ENCODE assay signal across 13 cellular contexts in the genomic region with DNA sequence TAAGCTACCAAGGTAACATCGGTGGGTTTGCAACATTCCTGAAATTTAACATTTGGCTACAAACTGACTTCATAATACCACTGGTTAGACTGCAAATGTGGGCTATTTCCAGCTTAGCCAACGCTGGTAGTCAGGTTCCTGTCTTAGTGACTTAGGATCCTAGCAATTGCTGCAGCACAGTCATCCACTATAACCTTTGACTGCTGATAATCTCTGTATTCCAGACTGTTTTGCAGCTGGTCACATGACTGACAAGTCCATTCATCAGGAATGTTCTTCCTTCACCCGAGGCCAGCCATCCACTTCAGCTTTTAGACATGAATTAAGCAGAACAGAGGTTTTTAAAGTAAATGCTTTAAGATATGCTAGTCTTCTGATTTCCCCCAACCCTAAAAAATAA.
A peak's percentile ranks its signal among the peaks of the same experiment; 100 is the strongest.
DNase-seq lines count a peak whose midpoint lies in the region; ATAC-seq and TF ChIP-seq lines count a peak whose summit lies in the region.
"Had no signal": no experiment of that assay in that cellular context is flagged by ENCODE, and none has a peak within 500 bp of the region (broad histone marks: within the 10 kb centered on the region; RNA-seq: fewer than 3 reads in every experiment).

No MANE protein-coding gene starts in this region.

- TF ChIP-seq POLR2A in tibial nerve (IDR thresholded peaks at IDR 0.05), result no peak

- H3K4me1 ChIP-seq in tibial nerve, result peaks cover 0 to 15% (median 5%) of the 10 kb centered on the region in 4 donors

- H3K27me3 ChIP-seq in tibial nerve, result no peaks in the 10 kb centered on the region

- H3K27ac ChIP-seq in tibial nerve, result peak overlapping the region in 2 of 4 donors; percentile 62 to 75

- H3K27me3 Mint-ChIP-seq in HFFc6 (ENCODE audit: insufficient read depth), result peaks cover 2% of the 10 kb centered on the region
- H3K27me3 Mint-ChIP-seq in brain, result peaks cover 2% of the 10 kb centered on the region
- no peaks in the 10 kb centered on the region for H3K27me3 Mint-ChIP-seq in osteocyte (ENCODE audit: unreplicated experiment)
- no peaks in the 10 kb centered on the region for H3K27me3 Mint-ChIP-seq in activated naive CD8-positive, alpha-beta T cell treated with anti-CD3 and anti-CD28 coated beads, Interleukin-2, amount 50 U/mL, for 24 hours
- H3K27me3 Mint-ChIP-seq: central memory CD8-positive, alpha-beta T cell had no signal

- TF ChIP-seq CTCF in HFFc6 (IDR thresholded peaks at IDR 0.05) (no peak), brain (conservative IDR thresholded peaks at IDR 0.05) (no peak), osteocyte (IDR thresholded peaks at IDR 0.05) (no peak), tibial nerve (IDR thresholded peaks at IDR 0.05) (no peak)

- H3K36me3 ChIP-seq in tibial nerve, result no peaks in the 10 kb centered on the region

- peaks cover 17% of the 10 kb centered on the region for H3K4me1 Mint-ChIP-seq in HFFc6 (ENCODE audit: low read depth)
- peaks cover 23% of the 10 kb centered on the region for H3K4me1 Mint-ChIP-seq in brain
- peaks cover 36% of the 10 kb centered on the region for H3K4me1 Mint-ChIP-seq in osteocyte (ENCODE audit: unreplicated experiment)
- no peaks in the 10 kb centered on the region for H3K4me1 Mint-ChIP-seq in activated naive CD8-positive, alpha-beta T cell treated with anti-CD3 and anti-CD28 coated beads, Interleukin-2, amount 50 U/mL, for 24 hours
- H3K4me1 Mint-ChIP-seq: central memory CD8-positive, alpha-beta T cell had no signal

- no peaks in the 10 kb centered on the region for H3K36me3 Mint-ChIP-seq in HFFc6 (ENCODE audit: low read depth)
- H3K36me3 Mint-ChIP-seq in brain, result peaks cover 26% of the 10 kb centered on the region
- H3K36me3 Mint-ChIP-seq in osteocyte (ENCODE audit: unreplicated experiment), result peaks cover 9% of the 10 kb centered on the region
- no peaks in the 10 kb centered on the region for H3K36me3 Mint-ChIP-seq in activated naive CD8-positive, alpha-beta T cell treated with anti-CD3 and anti-CD28 coated beads, Interleukin-2, amount 50 U/mL, for 24 hours (ENCODE audit: low read depth)

- peaks cover 0 to 6% (median 0%) of the 10 kb centered on the region in 4 donors for H3K9me3 ChIP-seq in tibial nerve

- DNase-seq in HFFc6 (peak; percentile 15), left cardiac atrium (peak; percentile 22), osteocyte (ENCODE audit: extremely low spot score, unreplicated experiment) (no peak), NCI-H146 (lab: John Stamatoyannopoulos, UW) (no peak), tibial nerve (ENCODE audit: low spot score in 2 of 2) (no peak)
- DNase-seq in activated naive CD8-positive, alpha-beta T cell treated with anti-CD3 and anti-CD28 coated beads, Interleukin-2, amount 50 U/mL, for 24 hours, result no peak
- DNase-seq: activated naive CD4-positive, alpha-beta T cell; head of caudate nucleus; NCI-H1092 had no signal

- ATAC-seq in left cardiac atrium, result peak; percentile 42 to 83
- ATAC-seq in GM18519 (IDR thresholded peaks at IDR 0.05; ENCODE audit: low FRiP score, unreplicated experiment), result no peak
- ATAC-seq in activated naive CD8-positive, alpha-beta T cell treated with anti-CD3 and anti-CD28 coated beads, Interleukin-2, amount 50 U/mL, for 24 hours, result no peak

- H3K27ac Mint-ChIP-seq in HFFc6 (0 out of 2 replicates have a peak overlapping the region, but pooled peaks have one; percentile 33), brain (peak overlapping the region in 3 of 5 experiments; percentile 42 to 91 (median 89)), osteocyte (ENCODE audit: unreplicated experiment) (peak overlapping the region; percentile 82)
- no peak overlapping the region for H3K27ac Mint-ChIP-seq in activated naive CD8-positive, alpha-beta T cell treated with anti-CD3 and anti-CD28 coated beads, Interleukin-2, amount 50 U/mL, for 24 hours

- 61 to 65% methylated on average over 3 of the region's 3 CpGs for WGBS in tibial nerve, 2 donors

- intact Hi-C loops in left cardiac atrium (cut with DNase I), result no loop called here

- no peak overlapping the region for H3K4me3 ChIP-seq in tibial nerve

- H3K9me3 Mint-ChIP-seq in HFFc6 (no peaks in the 10 kb centered on the region), brain (peaks cover 12 to 36% (median 24%) of the 10 kb centered on the region in 5 experiments), osteocyte (ENCODE audit: unreplicated experiment) (peaks cover 18% of the 10 kb centered on the region)
- peaks cover 9% of the 10 kb centered on the region for H3K9me3 Mint-ChIP-seq in activated naive CD8-positive, alpha-beta T cell treated with anti-CD3 and anti-CD28 coated beads, Interleukin-2, amount 50 U/mL, for 24 hours

- 0 out of 2 replicates have a peak overlapping the region, but pooled peaks have one; percentile 13 for H3K4me3 Mint-ChIP-seq in HFFc6
- H3K4me3 Mint-ChIP-seq in brain, result peak overlapping the region in 2 of 5 experiments; percentile 29 to 48
- H3K4me3 Mint-ChIP-seq in osteocyte (ENCODE audit: unreplicated experiment), result no peak overlapping the region
- no peak overlapping the region for H3K4me3 Mint-ChIP-seq in activated naive CD8-positive, alpha-beta T cell treated with anti-CD3 and anti-CD28 coated beads, Interleukin-2, amount 50 U/mL, for 24 hours
- H3K4me3 Mint-ChIP-seq: central memory CD8-positive, alpha-beta T cell; neural crest cell had no signal

- TF ChIP-seq EP300 in tibial nerve (IDR thresholded peaks at IDR 0.05), result no peak

Comparison
In these comparisons a context has a peak if more than half of its experiments do, and no peak if none do; other contexts are left out.
1. DNase-seq: peak in HFFc6 (single experiment) and left cardiac atrium (single experiment); none in osteocyte (single experiment), NCI-H146 (single experiment), activated naive CD8-positive, alpha-beta T cell treated with anti-CD3 and anti-CD28 coated beads, Interleukin-2, amount 50 U/mL, for 24 hours (single experiment) and tibial nerve (0 of 2).
2. ATAC-seq: peak in left cardiac atrium (2 of 2); none in GM18519 (single experiment) and activated naive CD8-positive, alpha-beta T cell treated with anti-CD3 and anti-CD28 coated beads, Interleukin-2, amount 50 U/mL, for 24 hours (single experiment).